ENCODE assay signal across 1 cellular context in the genomic region with DNA sequence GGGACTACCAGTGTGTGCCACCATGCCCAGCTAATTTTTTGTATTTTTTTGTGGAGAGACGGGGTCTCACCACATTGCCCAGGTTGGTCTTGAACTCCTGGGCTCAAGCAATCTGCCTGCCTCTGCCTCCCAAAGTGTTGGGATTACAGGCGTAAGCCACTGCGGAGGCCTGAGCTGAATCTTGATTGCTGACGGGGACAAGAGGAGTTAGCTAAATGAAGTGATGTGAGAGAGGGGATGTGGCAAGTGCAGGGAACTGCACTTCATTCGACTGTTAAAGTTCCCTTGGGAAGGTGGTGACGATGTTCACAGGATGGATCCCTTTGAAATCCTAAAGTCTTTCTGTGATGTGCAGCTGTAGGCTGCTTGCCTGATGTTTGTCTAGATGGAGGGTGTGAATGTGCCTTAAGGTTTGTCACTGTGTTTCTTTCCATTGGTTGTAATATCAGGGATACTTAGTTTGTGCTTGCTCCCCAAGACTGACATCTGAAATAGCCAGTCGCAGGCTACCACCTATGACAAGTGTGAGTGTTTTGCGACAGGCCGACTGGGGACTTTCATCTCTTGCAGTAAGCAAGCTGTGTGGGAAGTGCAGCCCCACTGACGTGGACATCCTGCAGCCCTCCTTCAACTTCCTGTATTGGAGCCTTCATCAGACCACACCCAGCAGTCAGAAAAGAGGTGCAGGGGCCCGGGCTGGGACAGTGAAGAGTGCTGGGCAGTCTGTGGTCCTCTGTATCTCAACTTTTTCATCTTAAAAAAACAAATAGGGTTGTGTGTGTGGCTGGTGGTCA.
TF ChIP-seq lines count a peak whose summit lies in the region.

No MANE protein-coding gene starts in this region.

TF ChIP-seq in IMR-90, 13 proteins besides CTCF, POLR2A, EP300 and RAD21:
- no peak for TF ChIP-seq RFX5 (IDR thresholded peaks at IDR 0.05; ENCODE audit: low read depth, low read length)
- TF ChIP-seq MXI1 (IDR thresholded peaks at IDR 0.05; ENCODE audit: borderline replicate concordance, low read depth, low read length) = no peak
- 0 out of 2 replicates have a peak, but pooled peaks have one; percentile 2 for TF ChIP-seq CEBPB (IDR thresholded peaks at IDR 0.05; ENCODE audit: low read depth, low read length)
